23 cellular contexts compared by ENCODE assay signal in the genomic region with DNA sequence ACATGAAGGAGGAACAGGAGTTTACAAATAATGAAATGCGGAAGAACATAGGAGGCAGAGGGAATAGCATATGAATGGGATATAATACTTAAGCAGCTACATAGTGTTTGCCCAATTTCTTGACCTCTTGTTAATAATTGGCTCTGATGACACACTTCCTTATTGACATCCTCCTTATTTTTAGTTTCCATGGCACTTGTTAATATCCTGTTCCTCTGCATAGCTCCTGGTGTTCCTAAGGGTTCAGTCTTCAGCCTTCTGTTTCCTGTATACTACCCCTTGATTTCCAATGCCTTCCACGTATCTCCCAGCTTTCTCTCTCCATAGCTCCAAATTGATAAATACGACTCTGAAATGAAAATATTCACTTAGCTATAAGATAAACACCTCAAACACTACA.
"Had no signal": no experiment of that assay in that cellular context is flagged by ENCODE, and none has a peak within 500 bp of the region (broad histone marks: within the 10 kb centered on the region; RNA-seq: fewer than 3 reads in every experiment).

No MANE protein-coding gene starts in this region.

- H3K4me3 ChIP-seq: esophagus squamous epithelium, neural progenitor cell, psoas muscle, right atrium auricular region, suprapubic skin, tibial artery had no signal

- H3K27ac ChIP-seq: brain microvascular endothelial cell, esophagus squamous epithelium, neural progenitor cell, parathyroid adenoma, psoas muscle, right atrium auricular region, suprapubic skin, tibial artery had no signal

- H3K9me3 ChIP-seq: esophagus squamous epithelium, psoas muscle, right atrium auricular region, suprapubic skin, tibial artery had no signal

- H3K4me2 ChIP-seq: neural progenitor cell had no signal

- H2AFZ ChIP-seq: neural progenitor cell, parathyroid adenoma had no signal

- H3K4me1 ChIP-seq: esophagus squamous epithelium, parathyroid adenoma, psoas muscle, right atrium auricular region, suprapubic skin, tibial artery had no signal

- H3K36me3 ChIP-seq: brain microvascular endothelial cell, esophagus squamous epithelium, neural progenitor cell, right atrium auricular region, suprapubic skin, tibial artery had no signal

- H3K9ac ChIP-seq: neural progenitor cell, parathyroid adenoma had no signal

- H3K27me3 ChIP-seq: brain microvascular endothelial cell, esophagus squamous epithelium, neural progenitor cell, right atrium auricular region, suprapubic skin, tibial artery had no signal

- ATAC-seq: left ventricle myocardium superior; natural killer cell; psoas muscle; stimulated activated naive B cell treated with anti-CD40 and anti-IgM and Interleukin-4, amounts not matched to agents 10 μg/mL and 1 μg/mL and 100 μg/mL, for 72 hours had no signal

- DNase-seq: activated CD4-positive, alpha-beta T cell treated with anti-CD3 and anti-CD28 coated beads for 4 hours; activated CD4-positive, alpha-beta T cell treated with anti-CD3 and anti-CD28 coated beads, Interleukin-2, amount 50 U/mL, for 48 hours; activated CD8-positive, alpha-beta memory T cell treated with anti-CD3 and anti-CD28 coated beads for 24 hours; activated effector memory CD4-positive, alpha-beta T cell treated with anti-CD3 and anti-CD28 coated beads, Interleukin-2, amount 50 U/mL, for 16 hours; activated naive CD4-positive, alpha-beta T cell treated with anti-CD3 and anti-CD28 coated beads for 36 hours; activated naive CD8-positive, alpha-beta T cell treated with anti-CD3 and anti-CD28 coated beads, Interleukin-2, amount 10 ng/mL, durations not matched to agents 7 days and 5 days; brain microvascular endothelial cell; cortex of kidney; esophagus squamous epithelium; foreskin melanocyte; left ventricle myocardium superior; natural killer cell; occipital lobe; psoas muscle; stimulated activated CD4-positive, alpha-beta T cell treated with anti-CD3 and anti-CD28 coated beads, Interleukin-15, amount 100 ng/mL, for 24 hours; stimulated activated CD4-positive, alpha-beta T cell treated with anti-CD3 and anti-CD28 coated beads, Interleukin-2, amount 100 ng/mL, for 24 hours; stimulated activated naive B cell treated with anti-CD40 and anti-IgM and Interleukin-4, amounts not matched to agents 10 μg/mL and 1 μg/mL and 100 μg/mL, for 72 hours; tibial artery had no signal

- H3K79me2 ChIP-seq: parathyroid adenoma had no signal

- FAIRE-seq: astrocyte had no signal
